8 cellular contexts compared by ENCODE assay signal in the genomic region with DNA sequence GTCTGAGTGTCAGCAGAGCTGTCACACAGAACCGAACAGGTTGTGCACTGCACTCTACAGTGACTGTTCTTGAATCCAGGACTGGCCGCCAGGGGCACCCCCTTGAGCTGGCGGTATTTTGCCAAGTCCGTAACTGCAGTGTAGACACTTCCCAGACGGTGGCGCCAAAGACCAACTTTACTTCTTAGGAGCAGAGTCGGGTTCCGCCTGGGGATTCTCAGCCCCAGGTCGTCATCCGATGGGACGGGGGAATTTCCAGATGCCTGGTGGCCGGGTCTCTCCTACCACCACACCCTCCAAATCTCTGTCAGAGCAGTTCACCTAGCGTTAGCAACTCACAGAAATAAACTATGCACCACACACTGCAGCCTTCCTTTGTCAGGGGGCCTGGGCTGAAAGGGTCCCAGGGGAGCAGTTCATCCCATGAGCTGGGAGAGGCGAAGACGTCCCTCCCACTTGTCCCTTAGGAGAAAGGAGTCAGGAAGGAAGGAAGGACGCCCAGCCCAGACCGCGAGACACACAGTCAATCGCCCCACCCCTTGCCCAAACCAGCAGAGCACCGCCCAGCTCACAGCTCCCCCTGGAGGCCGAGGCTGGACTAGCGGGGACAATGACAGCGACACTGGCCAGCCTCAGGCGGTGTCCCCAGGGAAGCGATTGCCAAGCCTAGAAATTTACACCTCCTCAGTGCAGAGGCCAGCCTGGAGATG. TPM values are rescaled to one million over a fixed set of nuclear protein-coding genes. Genes with fewer than 3 reads are reported as not detected.
DNase-seq lines count a peak whose midpoint lies in the region; FAIRE-seq and TF ChIP-seq lines count a peak whose summit lies in the region.

No MANE protein-coding gene starts in this region.

- DNase-seq in HAP-1 (ENCODE audit: low spot score in 2 of 2) (peak; percentile 94 to 99), M059J (ENCODE audit: low read depth) (peak; percentile 95), activated gamma-delta T cell (lab: John Stamatoyannopoulos, UW) (peak; percentile 57), foreskin fibroblast (peak; percentile 89 to 97), neural crest cell (ENCODE audit: low read depth, low spot score) (peak; percentile 99), stomach (peak; percentile 98)

- H3K27ac ChIP-seq in stomach, result peak overlapping the region; percentile 88 to 95 (median 90)

- no peak for TF ChIP-seq EP300 in stomach (IDR thresholded peaks at IDR 0.05)

- TF ChIP-seq CTCF in foreskin fibroblast (IDR thresholded peaks at IDR 0.05; ENCODE audit: low read depth, low read length), result peak; percentile 96
- TF ChIP-seq CTCF in neural crest cell (conservative IDR thresholded peaks at IDR 0.05), result peak; percentile 75
- peak in 6 of 7 experiments; percentile 38 to 98 (median 84) for TF ChIP-seq CTCF in stomach (IDR thresholded peaks at IDR 0.05)

- H3K27me3 Mint-ChIP-seq in neural crest cell (ENCODE audit: low read depth), result peaks cover 11% of the 10 kb centered on the region

- H3K36me3 ChIP-seq in HAP-1 (replicated peaks) (no peaks in the 10 kb centered on the region), stomach (no peaks in the 10 kb centered on the region)

- FAIRE-seq in G401.6 (lab: Jason Lieb, UNC), result peak; percentile 79

- peak overlapping the region; percentile 91 for H3K4me3 Mint-ChIP-seq in neural crest cell

- H3K4me3 ChIP-seq in HAP-1 (peak overlapping the region; percentile 28), foreskin fibroblast (ENCODE audit: low read depth in 1 of 2, low read length in 2 of 2) (peak overlapping the region; percentile 46 to 70), stomach (peak overlapping the region; percentile 36 to 55 (median 40))

- H3K4me1 ChIP-seq in HAP-1 (peaks cover 3% of the 10 kb centered on the region), stomach (peaks cover 0 to 12% (median 6%) of the 10 kb centered on the region in 4 donors)

- intact Hi-C loops in stomach (cut with DNase I; ENCODE audit: low total_unique reads), result no loop called here

- H3K4me1 Mint-ChIP-seq in neural crest cell, result peaks cover 11% of the 10 kb centered on the region

- 0 to 1% (median 1%) methylated on average over 23 to 25 of the region's 25 CpGs for WGBS in stomach, 5 donors

- no peaks in the 10 kb centered on the region for H3K9me3 Mint-ChIP-seq in neural crest cell

- in situ Hi-C loops in HAP-1 (cut with MboI; ENCODE audit: low sequenced_read_pairs), result no loop called here

- peak overlapping the region; percentile 98 for H3K27ac Mint-ChIP-seq in neural crest cell (ENCODE audit: unreplicated experiment)

- H3K9me3 ChIP-seq in HAP-1 (no peaks in the 10 kb centered on the region), stomach (no peaks in the 10 kb centered on the region)

- TF ChIP-seq POLR2A in Raji (IDR thresholded peaks at IDR 0.05; ENCODE audit: insufficient read depth, low read depth, low read length) (peak; percentile 54), stomach (IDR thresholded peaks at IDR 0.05) (no peak)

- no peaks in the 10 kb centered on the region for H3K36me3 Mint-ChIP-seq in neural crest cell (ENCODE audit: low read depth)

- no peaks in the 10 kb centered on the region for H3K27me3 ChIP-seq in HAP-1 (ENCODE audit: low read depth)
- H3K27me3 ChIP-seq in stomach, result no peaks in the 10 kb centered on the region

RNA-seq across cellular contexts. Expression of gene RIPOR1, which starts 7.4 kb away (rescaled TPM):
- 16.6 and 34.4 TPM in 2 replicates for total RNA-seq in M059J (2014; rRNA removed; shearing (Covaris generic))
- 60.6 and 65.7 TPM in 2 replicates for total RNA-seq in neural crest cell
- total RNA-seq in stomach, result 100 to 1,000 TPM in 2 of 5 donors, 10 to 100 TPM in 3; 24.0 to 159 (median 38.4) TPM
- 10 to 100 TPM; 17.2 to 29.5 (median 23.4) TPM for polyA plus RNA-seq in stomach

RNA-seq across cellular contexts. Expression of gene AGRP, which starts 37.9 kb away (rescaled TPM):
- total RNA-seq in M059J (2014; rRNA removed; shearing (Covaris generic)), result not detected in 2 replicates
- total RNA-seq in neural crest cell (not detected in 2 replicates), stomach (not detected)
- not detected for polyA plus RNA-seq in stomach

RNA-seq across cellular contexts. Expression of gene ATP6V0D1, which starts 40.3 kb away (rescaled TPM):
- 156 and 160 TPM in 2 replicates for total RNA-seq in M059J (2014; rRNA removed; shearing (Covaris generic))
- 54.7 and 55.4 TPM in 2 replicates for total RNA-seq in neural crest cell
- 100 to 1,000 TPM in 1 of 5 donors, 10 to 100 TPM in 4; 23.5 to 102 (median 72.2) TPM for total RNA-seq in stomach
- 100 to 1,000 TPM in 1 of 3 donors, 10 to 100 TPM in 2; 36.5 to 102 (median 57.7) TPM for polyA plus RNA-seq in stomach

RNA-seq across cellular contexts. Expression of gene CTCF, which starts 41.1 kb away (rescaled TPM):
- total RNA-seq in M059J (2014; rRNA removed; shearing (Covaris generic)), result 24.8 and 38.8 TPM in 2 replicates
- total RNA-seq in neural crest cell, result 78.8 and 79.8 TPM in 2 replicates
- 10 to 100 TPM; 29.2 to 47.3 (median 38.8) TPM for total RNA-seq in stomach
- 10 to 100 TPM; 15.0 to 19.9 (median 17.9) TPM for polyA plus RNA-seq in stomach

Comparison
In these comparisons a context has a peak if more than half of its experiments do, and no peak if none do; other contexts are left out.
1. Peak in every context shown above with its lines: DNase-seq, H3K4me3 ChIP-seq and H3K27ac ChIP-seq.